In genomic region chr6:38639498-38640215, GRCh38 we compare ENCODE assay signal across 8 cellular contexts. TPM values are rescaled to one million over a fixed set of nuclear protein-coding genes. Genes with fewer than 3 reads are reported as not detected.
DNase-seq lines count a peak whose midpoint lies in the region; ATAC-seq and TF ChIP-seq lines count a peak whose summit lies in the region.

TSS of gene BTBD9 (minus strand) at chr6:38639929.

- H3K27ac ChIP-seq in psoas muscle (peak within 1 kb of the TSS; percentile 95), urinary bladder (ENCODE audit: low read depth) (peak within 1 kb of the TSS; percentile 89)

- TF ChIP-seq CTCF in GM10266 (IDR thresholded peaks at IDR 0.05; ENCODE audit: control insufficient read depth, insufficient read depth, low read depth, missing control alignments) = no peak
- no peak for TF ChIP-seq CTCF in psoas muscle (IDR thresholded peaks at IDR 0.05)

- CTCF ChIA-PET in HEK293T (lab: Yijun Ruan, JAX) = interaction anchor here (0.6 kb wide), 1 partner anchor 935 kb away, joined by 4 read pairs; no protein-coding TSS in a partner anchor

- H3K4me1 ChIP-seq in psoas muscle = peaks cover 17% of the 10 kb centered on the region
- H3K4me1 ChIP-seq in urinary bladder (ENCODE audit: insufficient read depth) = no peaks in the 10 kb centered on the region

- DNase-seq in GM10266 (ENCODE audit: extremely low spot score) = peak; percentile 85
- peak; percentile 86 for DNase-seq in HEK293T (ENCODE audit: extremely low spot score)
- peak; percentile 55 for DNase-seq in MV-4-11 (lab: John Stamatoyannopoulos, UW)
- DNase-seq in T-helper 1 cell = peak; percentile 63 to 88 (median 74)
- DNase-seq in amniotic epithelial cell (ENCODE audit: low read depth) = peak; percentile 80
- peak; percentile 92 for DNase-seq in left ventricle myocardium superior
- peak; percentile 87 to 91 for DNase-seq in psoas muscle

- POLR2A ChIA-PET in HEK293T (lab: Yijun Ruan, JAX) = interaction anchor here (0.9 to 1.7 kb wide), 4 partner anchors 13 to 144 kb away, joined by 3 to 6 read pairs (median 4); no protein-coding TSS in a partner anchor

- no peaks in the 10 kb centered on the region for H3K27me3 ChIP-seq in psoas muscle (ENCODE audit: insufficient read depth in 3 of 3, low read length in 2 of 3)

- intact Hi-C loops in left ventricle myocardium superior (cut with micrococcal nuclease) = no loop called here
- intact Hi-C loops in psoas muscle (cut with DNase I) = no loop called here

- H3K36me3 ChIP-seq in psoas muscle (ENCODE audit: insufficient read depth in 1 of 2, low read depth in 1 of 2) (no peaks in the 10 kb centered on the region), urinary bladder (ENCODE audit: insufficient read depth) (no peaks in the 10 kb centered on the region)

- ATAC-seq in left ventricle myocardium superior (peak; percentile 94), psoas muscle (peak; percentile 92 to 97 (median 94))

- 0 to 1% (median 0%) methylated on average over 63 to 82 of the region's 82 CpGs for WGBS in psoas muscle, 3 donors
- under 1% methylated on average over 82 of the region's 82 CpGs for WGBS in urinary bladder

- H3K9me3 ChIP-seq in psoas muscle = no peaks in the 10 kb centered on the region

- peak within 1 kb of the TSS; percentile 98 for H3K4me3 ChIP-seq in psoas muscle
- peak within 1 kb of the TSS; percentile 73 for H3K4me3 ChIP-seq in urinary bladder (ENCODE audit: low read depth, low read length)

TF ChIP-seq in HEK293T, 16 proteins besides CTCF, POLR2A, EP300 and RAD21:
- TF ChIP-seq FOXM1 (IDR thresholded peaks at IDR 0.05; ENCODE audit: borderline replicate concordance) (no peak), NFRKB (IDR thresholded peaks at IDR 0.05) (no peak), SUZ12 (IDR thresholded peaks at IDR 0.05) (no peak), L3MBTL2 (conservative IDR thresholded peaks at IDR 0.05) (0 out of 2 replicates have a peak, but pooled peaks have one; percentile 21), ELF4 (IDR thresholded peaks at IDR 0.05) (no peak), CTBP1 (IDR thresholded peaks at IDR 0.05; ENCODE audit: borderline replicate concordance) (no peak), SP1 (IDR thresholded peaks at IDR 0.05) (no peak), TARDBP (IDR thresholded peaks at IDR 0.05) (peak; percentile 88), ARNT (IDR thresholded peaks at IDR 0.05) (no peak)

RNA-seq across cellular contexts. Expression of gene BTBD9, which starts in this region (rescaled TPM):
- 18.1 TPM for total RNA-seq in left ventricle myocardium superior
- total RNA-seq in psoas muscle = 10 to 100 TPM in 2 of 4 donors, 1 to 10 TPM in 2; 8.4 to 10.9 (median 9.7) TPM
- polyA plus RNA-seq in psoas muscle = 1 to 10 TPM; 2.3 to 4.5 (median 2.9) TPM
- total RNA-seq in urinary bladder = 34.2 TPM
- polyA plus RNA-seq in urinary bladder = 5.3 TPM

Comparison
In these comparisons a context has a peak if more than half of its experiments do, and no peak if none do; other contexts are left out.
1. Peak in every context shown above with its lines: DNase-seq, ATAC-seq, H3K4me3 ChIP-seq and H3K27ac ChIP-seq.